ENCODE assay signal across 8 cellular contexts in genomic region chr19:13098291-13099072, GRCh38.
DNase-seq lines count a peak whose midpoint lies in the region; ATAC-seq and TF ChIP-seq lines count a peak whose summit lies in the region.

No MANE protein-coding gene starts in this region.

- no peaks in the 10 kb centered on the region for H3K27me3 ChIP-seq in rectal smooth muscle tissue (ENCODE audit: control insufficient read depth, insufficient read depth, low read length)

- POLR2A ChIA-PET in HEK293T (lab: Yijun Ruan, JAX) = no interaction called here

- peak overlapping the region; percentile 87 for H3K27ac ChIP-seq in rectal smooth muscle tissue (ENCODE audit: low read depth, low read length)

- H3K9ac ChIP-seq in rectal smooth muscle tissue (ENCODE audit: low read length) = no peak overlapping the region

- ATAC-seq in HG03135 (IDR thresholded peaks at IDR 0.05; ENCODE audit: unreplicated experiment) = no peak

- no peaks in the 10 kb centered on the region for H3K36me3 ChIP-seq in rectal smooth muscle tissue (ENCODE audit: control insufficient read depth, insufficient read depth, low read length)

- H3K4me1 ChIP-seq in rectal smooth muscle tissue (ENCODE audit: control insufficient read depth, insufficient read depth, low read length) = peaks cover 14% of the 10 kb centered on the region

- peak overlapping the region; percentile 72 for H3K4me3 ChIP-seq in rectal smooth muscle tissue (ENCODE audit: low read length)

- CTCF ChIA-PET in HEK293T (lab: Yijun Ruan, JAX) = no interaction called here

- peak; percentile 56 for DNase-seq in DMS53 (lab: John Stamatoyannopoulos, UW)
- no peak for DNase-seq in DMS53 treated with DMSO at 0.1 percent for 48 hours (lab: John Stamatoyannopoulos, UW; ENCODE audit: unreplicated experiment)
- DNase-seq in activated CD4-positive, alpha-beta T cell treated with anti-CD3 and anti-CD28 coated beads, Interleukin-2, amount 50 U/mL, for 48 hours = peak; percentile 23 to 27
- DNase-seq in fibroblast of the conjunctiva (ENCODE audit: low read depth) = peak; percentile 20
- DNase-seq in HEK293T (ENCODE audit: extremely low spot score) = no peak
- no peak for DNase-seq in superior temporal gyrus (ENCODE audit: extremely low spot score)

TF ChIP-seq in HEK293T, 16 proteins besides CTCF, POLR2A, EP300 and RAD21:
- TF ChIP-seq NFRKB (IDR thresholded peaks at IDR 0.05) = no peak
- no peak for TF ChIP-seq FOXA1 (IDR thresholded peaks at IDR 0.05)
- no peak for TF ChIP-seq BHLHE40 (IDR thresholded peaks at IDR 0.05; ENCODE audit: borderline replicate concordance)
- TF ChIP-seq LEF1 (IDR thresholded peaks at IDR 0.05; ENCODE audit: borderline replicate concordance) = no peak
- TF ChIP-seq CTBP1 (IDR thresholded peaks at IDR 0.05; ENCODE audit: borderline replicate concordance) = no peak
- no peak for TF ChIP-seq HDGF (IDR thresholded peaks at IDR 0.05; ENCODE audit: borderline replicate concordance)
- no peak for TF ChIP-seq SP1 (IDR thresholded peaks at IDR 0.05)

Comparison
In these comparisons a context has a peak if more than half of its experiments do, and no peak if none do; other contexts are left out.
1. DNase-seq: peak in DMS53 (single experiment), activated CD4-positive, alpha-beta T cell treated with anti-CD3 and anti-CD28 coated beads, Interleukin-2, amount 50 U/mL, for 48 hours (2 of 2) and fibroblast of the conjunctiva (single experiment); none in DMS53 treated with DMSO at 0.1 percent for 48 hours (single experiment), HEK293T (single experiment) and superior temporal gyrus (single experiment).